ENCODE assay signal across 8 cellular contexts in the genomic region with DNA sequence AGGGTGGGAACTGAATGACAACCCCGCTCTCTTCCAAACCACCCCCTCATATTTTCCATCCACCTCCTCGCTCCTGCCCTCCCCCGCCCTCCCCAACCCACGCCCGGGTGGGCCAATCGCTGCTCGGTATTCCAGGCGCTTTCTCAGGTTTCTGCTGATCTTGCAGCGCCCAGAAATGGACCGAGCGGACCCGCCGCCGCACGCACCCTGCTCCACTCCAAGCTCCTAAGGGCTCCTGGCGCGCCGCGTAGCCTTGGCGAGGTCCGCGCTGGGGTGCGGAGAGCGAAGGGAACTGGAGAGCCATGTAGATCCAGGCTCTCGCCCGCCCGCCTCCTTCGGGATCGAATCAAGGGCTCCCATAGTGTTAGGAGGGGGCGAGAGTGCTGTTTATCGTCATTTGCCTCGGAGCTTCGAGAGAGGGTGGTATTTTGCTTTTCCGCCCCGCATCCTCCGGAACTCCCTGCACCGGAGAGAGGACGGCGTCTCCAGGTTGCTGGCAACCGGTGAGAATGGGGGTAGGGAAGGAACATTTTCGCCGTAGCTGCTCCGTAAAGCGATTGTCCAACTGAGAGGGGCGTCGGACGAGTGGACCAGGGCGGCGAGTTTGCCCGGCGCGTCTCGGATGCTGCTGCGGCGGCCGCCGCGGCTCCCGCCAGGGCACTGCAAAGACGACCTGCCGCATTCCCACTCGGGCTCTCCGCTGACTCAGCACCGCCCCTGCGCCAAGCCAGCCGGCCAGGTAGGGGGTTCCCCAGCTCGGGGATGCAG. TPM values are rescaled to one million over a fixed set of nuclear protein-coding genes. Genes with fewer than 3 reads are reported as not detected.
DNase-seq lines count a peak whose midpoint lies in the region; ATAC-seq and TF ChIP-seq lines count a peak whose summit lies in the region.

KCNA1 (plus strand) TSS at position 172 of the 768 bp plus-strand sequence. CDS start 1,474 bp downstream, outside the sequence.

- H3K4me1 Mint-ChIP-seq in naive B cell: peaks cover 9 to 24% (median 18%) of the 10 kb centered on the region in 3 donors

- H3K27me3 ChIP-seq in endocrine pancreas (ENCODE audit: control insufficient read depth, insufficient read depth, low read length): no peaks in the 10 kb centered on the region

- DNase-seq in GM12865 (ENCODE audit: low read depth): no peak
- DNase-seq in NCI-H345 (lab: John Stamatoyannopoulos, UW): peak; percentile 77
- DNase-seq in naive B cell: no peak
- no peak for DNase-seq in HCEC 1CT

- no peaks in the 10 kb centered on the region for H3K36me3 ChIP-seq in endocrine pancreas (ENCODE audit: control insufficient read depth, insufficient read depth, low read length)

- no peak for TF ChIP-seq CTCF in GM12865 (IDR thresholded peaks at IDR 0.05; ENCODE audit: insufficient read depth, low read depth, low read length, missing control alignments)

- H3K4me3 ChIP-seq in GM12865 (ENCODE audit: low read depth, low read length) (peak within 1 kb of the TSS; percentile 49), endocrine pancreas (ENCODE audit: control insufficient read depth, insufficient read depth, low read length) (peak within 1 kb of the TSS; percentile 20)

- peaks cover 0 to 8% of the 10 kb centered on the region in 2 donors for H3K36me3 Mint-ChIP-seq in naive B cell

- H3K4me3 Mint-ChIP-seq in naive B cell: peak within 1 kb of the TSS in 7 of 8 donors; percentile 83 to 95 (median 94)

- H3K27ac Mint-ChIP-seq in naive B cell: peak within 1 kb of the TSS; percentile 16 to 62 (median 38)

- no peak within 1 kb of the TSS for H3K9ac ChIP-seq in endocrine pancreas (ENCODE audit: control insufficient read depth, insufficient read depth, low read length)

- H3K9me3 Mint-ChIP-seq in naive B cell: peaks cover 0 to 10% (median 3%) of the 10 kb centered on the region in 7 donors

- H3K4me1 ChIP-seq in endocrine pancreas (ENCODE audit: control insufficient read depth, insufficient read depth, low read length): no peaks in the 10 kb centered on the region

- peaks cover 22 to 29% (median 29%) of the 10 kb centered on the region in 3 donors for H3K27me3 Mint-ChIP-seq in naive B cell

- no peaks in the 10 kb centered on the region for H3K9me3 ChIP-seq in endocrine pancreas (ENCODE audit: control insufficient read depth, low read length)

- ATAC-seq in naive B cell (ENCODE audit: low read depth in 2 of 2): peak; percentile 26 to 34
- ATAC-seq in GM21717 (IDR thresholded peaks at IDR 0.05; ENCODE audit: unreplicated experiment): no peak
- no peak for ATAC-seq in HG02884 (IDR thresholded peaks at IDR 0.05; ENCODE audit: unreplicated experiment)
- no peak for ATAC-seq in HG03025 (IDR thresholded peaks at IDR 0.05; ENCODE audit: low FRiP score, unreplicated experiment)

RNA-seq across cellular contexts. Expression of gene KCNA1, which starts in this region (rescaled TPM):
- not detected for polyA plus RNA-seq in naive B cell (ENCODE audit: low read depth in 6 of 6)

Comparison
In these comparisons a context has a peak if more than half of its experiments do, and no peak if none do; other contexts are left out.
1. Peak in ATAC-seq in naive B cell; RNA of the gene not detected or under 1 TPM.